Comparison of ENCODE assay signal across 1 cellular context in the genomic region with DNA sequence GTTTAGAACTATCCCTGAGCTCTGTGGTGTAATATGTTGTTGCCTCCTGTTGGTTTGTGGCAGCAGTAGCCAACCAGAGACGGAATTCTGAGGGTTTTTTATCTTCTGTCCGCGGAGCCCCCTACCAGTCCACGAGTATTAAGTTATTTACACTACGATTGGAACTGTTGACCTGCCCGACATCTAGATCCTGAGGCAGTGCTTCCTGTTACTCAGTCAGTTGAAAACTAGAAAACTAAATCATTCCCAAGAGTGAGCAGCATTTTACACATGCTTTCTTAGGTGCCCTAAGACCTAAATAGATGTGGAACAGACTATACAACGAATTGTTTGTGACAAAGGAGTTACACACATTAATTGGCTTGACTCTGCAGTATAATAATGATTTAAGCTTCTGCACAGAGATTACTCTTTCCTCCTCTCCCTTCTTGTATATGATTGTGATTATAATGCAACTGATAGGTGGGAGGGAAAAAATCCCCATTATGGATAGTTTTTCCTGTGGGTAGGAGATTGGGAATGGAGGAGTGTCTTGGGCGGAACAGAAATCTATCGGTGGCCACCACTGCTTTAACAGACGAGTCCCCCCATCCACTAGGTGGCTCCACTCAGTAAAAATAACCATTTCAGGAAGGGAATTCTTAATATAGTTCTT.
TF ChIP-seq lines count a peak whose summit lies in the region.

No MANE protein-coding gene starts in this region.

TF ChIP-seq in HepG2, 621 proteins besides CTCF, POLR2A, EP300 and RAD21 (continued from another document and continues in another):
- TF ChIP-seq, protein P1, sequence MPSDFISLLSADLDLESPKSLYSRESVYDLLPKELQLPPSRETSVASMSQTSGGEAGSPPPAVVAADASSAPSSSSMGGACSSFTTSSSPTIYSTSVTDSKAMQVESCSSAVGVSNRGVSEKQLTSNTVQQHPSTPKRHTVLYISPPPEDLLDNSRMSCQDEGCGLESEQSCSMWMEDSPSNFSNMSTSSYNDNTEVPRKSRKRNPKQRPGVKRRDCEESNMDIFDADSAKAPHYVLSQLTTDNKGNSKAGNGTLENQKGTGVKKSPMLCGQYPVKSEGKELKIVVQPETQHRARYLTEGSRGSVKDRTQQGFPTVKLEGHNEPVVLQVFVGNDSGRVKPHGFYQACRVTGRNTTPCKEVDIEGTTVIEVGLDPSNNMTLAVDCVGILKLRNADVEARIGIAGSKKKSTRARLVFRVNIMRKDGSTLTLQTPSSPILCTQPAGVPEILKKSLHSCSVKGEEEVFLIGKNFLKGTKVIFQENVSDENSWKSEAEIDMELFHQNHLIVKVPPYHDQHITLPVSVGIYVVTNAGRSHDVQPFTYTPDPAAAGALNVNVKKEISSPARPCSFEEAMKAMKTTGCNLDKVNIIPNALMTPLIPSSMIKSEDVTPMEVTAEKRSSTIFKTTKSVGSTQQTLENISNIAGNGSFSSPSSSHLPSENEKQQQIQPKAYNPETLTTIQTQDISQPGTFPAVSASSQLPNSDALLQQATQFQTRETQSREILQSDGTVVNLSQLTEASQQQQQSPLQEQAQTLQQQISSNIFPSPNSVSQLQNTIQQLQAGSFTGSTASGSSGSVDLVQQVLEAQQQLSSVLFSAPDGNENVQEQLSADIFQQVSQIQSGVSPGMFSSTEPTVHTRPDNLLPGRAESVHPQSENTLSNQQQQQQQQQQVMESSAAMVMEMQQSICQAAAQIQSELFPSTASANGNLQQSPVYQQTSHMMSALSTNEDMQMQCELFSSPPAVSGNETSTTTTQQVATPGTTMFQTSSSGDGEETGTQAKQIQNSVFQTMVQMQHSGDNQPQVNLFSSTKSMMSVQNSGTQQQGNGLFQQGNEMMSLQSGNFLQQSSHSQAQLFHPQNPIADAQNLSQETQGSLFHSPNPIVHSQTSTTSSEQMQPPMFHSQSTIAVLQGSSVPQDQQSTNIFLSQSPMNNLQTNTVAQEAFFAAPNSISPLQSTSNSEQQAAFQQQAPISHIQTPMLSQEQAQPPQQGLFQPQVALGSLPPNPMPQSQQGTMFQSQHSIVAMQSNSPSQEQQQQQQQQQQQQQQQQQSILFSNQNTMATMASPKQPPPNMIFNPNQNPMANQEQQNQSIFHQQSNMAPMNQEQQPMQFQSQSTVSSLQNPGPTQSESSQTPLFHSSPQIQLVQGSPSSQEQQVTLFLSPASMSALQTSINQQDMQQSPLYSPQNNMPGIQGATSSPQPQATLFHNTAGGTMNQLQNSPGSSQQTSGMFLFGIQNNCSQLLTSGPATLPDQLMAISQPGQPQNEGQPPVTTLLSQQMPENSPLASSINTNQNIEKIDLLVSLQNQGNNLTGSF (CRISPR knock-in tag; IDR thresholded peaks at IDR 0.05), result no peak
- TF ChIP-seq, protein P2, sequence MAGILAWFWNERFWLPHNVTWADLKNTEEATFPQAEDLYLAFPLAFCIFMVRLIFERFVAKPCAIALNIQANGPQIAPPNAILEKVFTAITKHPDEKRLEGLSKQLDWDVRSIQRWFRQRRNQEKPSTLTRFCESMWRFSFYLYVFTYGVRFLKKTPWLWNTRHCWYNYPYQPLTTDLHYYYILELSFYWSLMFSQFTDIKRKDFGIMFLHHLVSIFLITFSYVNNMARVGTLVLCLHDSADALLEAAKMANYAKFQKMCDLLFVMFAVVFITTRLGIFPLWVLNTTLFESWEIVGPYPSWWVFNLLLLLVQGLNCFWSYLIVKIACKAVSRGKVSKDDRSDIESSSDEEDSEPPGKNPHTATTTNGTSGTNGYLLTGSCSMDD (CRISPR knock-in tag; IDR thresholded peaks at IDR 0.05), result no peak
- TF ChIP-seq SRY (CRISPR knock-in tag; IDR thresholded peaks at IDR 0.05) (no peak), NR2F1 (CRISPR knock-in tag; IDR thresholded peaks at IDR 0.05) (0 out of 4 replicates have a peak, but pooled peaks of 1 of the 2 experiments have one; percentile 39), NR2F6 (IDR thresholded peaks at IDR 0.05) (peak; percentile 1; the same call in 1 of the 2 replicates), NR2F6 (CRISPR knock-in tag; IDR thresholded peaks at IDR 0.05) (no peak), MEIS1 (CRISPR knock-in tag; IDR thresholded peaks at IDR 0.05; ENCODE audit: borderline replicate concordance) (no peak), KAT8 (CRISPR knock-in tag; IDR thresholded peaks at IDR 0.05) (peak; percentile 68), KDM5B (CRISPR knock-in tag; IDR thresholded peaks at IDR 0.05; ENCODE audit: borderline replicate concordance) (no peak), RFX1 (IDR thresholded peaks at IDR 0.05) (no peak), SMYD3 (CRISPR knock-in tag; IDR thresholded peaks at IDR 0.05) (0 out of 2 replicates have a peak, but pooled peaks have one; percentile 9), ZSCAN20 (CRISPR knock-in tag; IDR thresholded peaks at IDR 0.05; ENCODE audit: borderline replicate concordance) (no peak), YY1 (IDR thresholded peaks at IDR 0.05; ENCODE audit: insufficient read depth, insufficient replicate concordance, low read depth, low read length) (no peak), GATAD1 (CRISPR knock-in tag; IDR thresholded peaks at IDR 0.05) (peak; percentile 87), ZNF816 (CRISPR knock-in tag; IDR thresholded peaks at IDR 0.05; ENCODE audit: borderline replicate concordance) (no peak; the same call in 1 of the 2 replicates), GFI1 (CRISPR knock-in tag; IDR thresholded peaks at IDR 0.05; ENCODE audit: borderline replicate concordance) (no peak; the same call in 1 of the 2 replicates), GATAD2A (CRISPR knock-in tag; IDR thresholded peaks at IDR 0.05) (peak; percentile 78), MLLT10 (CRISPR knock-in tag; IDR thresholded peaks at IDR 0.05) (no peak; the same call in 1 of the 2 replicates), SNRNP70 (IDR thresholded peaks at IDR 0.05; ENCODE audit: low read depth, low read length) (no peak), ZMYM2 (CRISPR knock-in tag; IDR thresholded peaks at IDR 0.05) (peak; percentile 61; the same call in 1 of the 2 replicates), ZNF205 (CRISPR knock-in tag; IDR thresholded peaks at IDR 0.05) (peak; percentile 77; the same call in 1 of the 2 replicates), XBP1 (CRISPR knock-in tag; IDR thresholded peaks at IDR 0.05) (0 out of 2 replicates have a peak, but pooled peaks have one; percentile 68), SRF (IDR thresholded peaks at IDR 0.05; ENCODE audit: low read depth, low read length) (peak; percentile 48; the same call in 1 of the 2 replicates), ZNF143 (CRISPR knock-in tag; IDR thresholded peaks at IDR 0.05) (no peak), ZNF501 (CRISPR knock-in tag; IDR thresholded peaks at IDR 0.05) (no peak; the same call in none of the 2 replicates), ZFP82 (CRISPR knock-in tag; IDR thresholded peaks at IDR 0.05; ENCODE audit: borderline replicate concordance) (peak; percentile 40; the same call in 1 of the 2 replicates), PITX1 (CRISPR knock-in tag; IDR thresholded peaks at IDR 0.05) (0 out of 2 replicates have a peak, but pooled peaks have one; percentile 13)
- TF ChIP-seq, protein P3, sequence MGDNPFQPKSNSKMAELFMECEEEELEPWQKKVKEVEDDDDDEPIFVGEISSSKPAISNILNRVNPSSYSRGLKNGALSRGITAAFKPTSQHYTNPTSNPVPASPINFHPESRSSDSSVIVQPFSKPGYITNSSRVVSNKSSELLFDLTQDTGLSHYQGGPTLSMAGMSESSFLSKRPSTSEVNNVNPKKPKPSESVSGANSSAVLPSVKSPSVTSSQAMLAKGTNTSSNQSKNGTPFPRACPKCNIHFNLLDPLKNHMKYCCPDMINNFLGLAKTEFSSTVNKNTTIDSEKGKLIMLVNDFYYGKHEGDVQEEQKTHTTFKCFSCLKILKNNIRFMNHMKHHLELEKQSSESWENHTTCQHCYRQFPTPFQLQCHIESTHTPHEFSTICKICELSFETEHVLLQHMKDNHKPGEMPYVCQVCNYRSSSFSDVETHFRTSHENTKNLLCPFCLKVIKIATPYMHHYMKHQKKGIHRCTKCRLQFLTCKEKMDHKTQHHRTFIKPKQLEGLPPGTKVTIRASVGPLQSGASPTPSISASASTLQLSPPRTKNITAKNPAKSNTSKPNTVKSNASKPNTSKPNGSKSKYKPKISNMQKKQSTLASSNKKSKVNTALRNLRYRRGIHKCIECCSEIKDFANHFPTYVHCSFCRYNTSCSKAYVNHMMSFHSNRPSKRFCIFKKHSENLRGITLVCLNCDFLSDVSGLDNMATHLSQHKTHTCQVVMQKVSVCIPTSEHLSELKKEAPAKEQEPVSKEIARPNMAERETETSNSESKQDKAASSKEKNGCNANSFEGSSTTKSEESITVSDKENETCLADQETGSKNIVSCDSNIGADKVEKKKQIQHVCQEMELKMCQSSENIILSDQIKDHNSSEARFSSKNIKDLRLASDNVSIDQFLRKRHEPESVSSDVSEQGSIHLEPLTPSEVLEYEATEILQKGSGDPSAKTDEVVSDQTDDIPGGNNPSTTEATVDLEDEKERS (CRISPR knock-in tag; IDR thresholded peaks at IDR 0.05), result no peak; the same call in 1 of the 2 replicates
- TF ChIP-seq, protein P4, sequence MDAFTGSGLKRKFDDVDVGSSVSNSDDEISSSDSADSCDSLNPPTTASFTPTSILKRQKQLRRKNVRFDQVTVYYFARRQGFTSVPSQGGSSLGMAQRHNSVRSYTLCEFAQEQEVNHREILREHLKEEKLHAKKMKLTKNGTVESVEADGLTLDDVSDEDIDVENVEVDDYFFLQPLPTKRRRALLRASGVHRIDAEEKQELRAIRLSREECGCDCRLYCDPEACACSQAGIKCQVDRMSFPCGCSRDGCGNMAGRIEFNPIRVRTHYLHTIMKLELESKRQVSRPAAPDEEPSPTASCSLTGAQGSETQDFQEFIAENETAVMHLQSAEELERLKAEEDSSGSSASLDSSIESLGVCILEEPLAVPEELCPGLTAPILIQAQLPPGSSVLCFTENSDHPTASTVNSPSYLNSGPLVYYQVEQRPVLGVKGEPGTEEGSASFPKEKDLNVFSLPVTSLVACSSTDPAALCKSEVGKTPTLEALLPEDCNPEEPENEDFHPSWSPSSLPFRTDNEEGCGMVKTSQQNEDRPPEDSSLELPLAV (CRISPR knock-in tag; conservative IDR thresholded peaks at IDR 0.05; ENCODE audit: low read depth), result no peak
- TF ChIP-seq, protein P5, sequence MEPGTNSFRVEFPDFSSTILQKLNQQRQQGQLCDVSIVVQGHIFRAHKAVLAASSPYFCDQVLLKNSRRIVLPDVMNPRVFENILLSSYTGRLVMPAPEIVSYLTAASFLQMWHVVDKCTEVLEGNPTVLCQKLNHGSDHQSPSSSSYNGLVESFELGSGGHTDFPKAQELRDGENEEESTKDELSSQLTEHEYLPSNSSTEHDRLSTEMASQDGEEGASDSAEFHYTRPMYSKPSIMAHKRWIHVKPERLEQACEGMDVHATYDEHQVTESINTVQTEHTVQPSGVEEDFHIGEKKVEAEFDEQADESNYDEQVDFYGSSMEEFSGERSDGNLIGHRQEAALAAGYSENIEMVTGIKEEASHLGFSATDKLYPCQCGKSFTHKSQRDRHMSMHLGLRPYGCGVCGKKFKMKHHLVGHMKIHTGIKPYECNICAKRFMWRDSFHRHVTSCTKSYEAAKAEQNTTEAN (CRISPR knock-in tag; conservative IDR thresholded peaks at IDR 0.05), result no peak
- TF ChIP-seq, protein P6, sequence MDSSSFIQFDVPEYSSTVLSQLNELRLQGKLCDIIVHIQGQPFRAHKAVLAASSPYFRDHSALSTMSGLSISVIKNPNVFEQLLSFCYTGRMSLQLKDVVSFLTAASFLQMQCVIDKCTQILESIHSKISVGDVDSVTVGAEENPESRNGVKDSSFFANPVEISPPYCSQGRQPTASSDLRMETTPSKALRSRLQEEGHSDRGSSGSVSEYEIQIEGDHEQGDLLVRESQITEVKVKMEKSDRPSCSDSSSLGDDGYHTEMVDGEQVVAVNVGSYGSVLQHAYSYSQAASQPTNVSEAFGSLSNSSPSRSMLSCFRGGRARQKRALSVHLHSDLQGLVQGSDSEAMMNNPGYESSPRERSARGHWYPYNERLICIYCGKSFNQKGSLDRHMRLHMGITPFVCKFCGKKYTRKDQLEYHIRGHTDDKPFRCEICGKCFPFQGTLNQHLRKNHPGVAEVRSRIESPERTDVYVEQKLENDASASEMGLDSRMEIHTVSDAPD (CRISPR knock-in tag; IDR thresholded peaks at IDR 0.05), result no peak
- TF ChIP-seq, protein P7, sequence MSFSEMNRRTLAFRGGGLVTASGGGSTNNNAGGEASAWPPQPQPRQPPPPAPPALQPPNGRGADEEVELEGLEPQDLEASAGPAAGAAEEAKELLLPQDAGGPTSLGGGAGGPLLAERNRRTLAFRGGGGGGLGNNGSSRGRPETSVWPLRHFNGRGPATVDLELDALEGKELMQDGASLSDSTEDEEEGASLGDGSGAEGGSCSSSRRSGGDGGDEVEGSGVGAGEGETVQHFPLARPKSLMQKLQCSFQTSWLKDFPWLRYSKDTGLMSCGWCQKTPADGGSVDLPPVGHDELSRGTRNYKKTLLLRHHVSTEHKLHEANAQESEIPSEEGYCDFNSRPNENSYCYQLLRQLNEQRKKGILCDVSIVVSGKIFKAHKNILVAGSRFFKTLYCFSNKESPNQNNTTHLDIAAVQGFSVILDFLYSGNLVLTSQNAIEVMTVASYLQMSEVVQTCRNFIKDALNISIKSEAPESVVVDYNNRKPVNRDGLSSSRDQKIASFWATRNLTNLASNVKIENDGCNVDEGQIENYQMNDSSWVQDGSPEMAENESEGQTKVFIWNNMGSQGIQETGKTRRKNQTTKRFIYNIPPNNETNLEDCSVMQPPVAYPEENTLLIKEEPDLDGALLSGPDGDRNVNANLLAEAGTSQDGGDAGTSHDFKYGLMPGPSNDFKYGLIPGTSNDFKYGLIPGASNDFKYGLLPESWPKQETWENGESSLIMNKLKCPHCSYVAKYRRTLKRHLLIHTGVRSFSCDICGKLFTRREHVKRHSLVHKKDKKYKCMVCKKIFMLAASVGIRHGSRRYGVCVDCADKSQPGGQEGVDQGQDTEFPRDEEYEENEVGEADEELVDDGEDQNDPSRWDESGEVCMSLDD (CRISPR knock-in tag; IDR thresholded peaks at IDR 0.05; ENCODE audit: borderline replicate concordance), result no peak
- TF ChIP-seq, protein P8, sequence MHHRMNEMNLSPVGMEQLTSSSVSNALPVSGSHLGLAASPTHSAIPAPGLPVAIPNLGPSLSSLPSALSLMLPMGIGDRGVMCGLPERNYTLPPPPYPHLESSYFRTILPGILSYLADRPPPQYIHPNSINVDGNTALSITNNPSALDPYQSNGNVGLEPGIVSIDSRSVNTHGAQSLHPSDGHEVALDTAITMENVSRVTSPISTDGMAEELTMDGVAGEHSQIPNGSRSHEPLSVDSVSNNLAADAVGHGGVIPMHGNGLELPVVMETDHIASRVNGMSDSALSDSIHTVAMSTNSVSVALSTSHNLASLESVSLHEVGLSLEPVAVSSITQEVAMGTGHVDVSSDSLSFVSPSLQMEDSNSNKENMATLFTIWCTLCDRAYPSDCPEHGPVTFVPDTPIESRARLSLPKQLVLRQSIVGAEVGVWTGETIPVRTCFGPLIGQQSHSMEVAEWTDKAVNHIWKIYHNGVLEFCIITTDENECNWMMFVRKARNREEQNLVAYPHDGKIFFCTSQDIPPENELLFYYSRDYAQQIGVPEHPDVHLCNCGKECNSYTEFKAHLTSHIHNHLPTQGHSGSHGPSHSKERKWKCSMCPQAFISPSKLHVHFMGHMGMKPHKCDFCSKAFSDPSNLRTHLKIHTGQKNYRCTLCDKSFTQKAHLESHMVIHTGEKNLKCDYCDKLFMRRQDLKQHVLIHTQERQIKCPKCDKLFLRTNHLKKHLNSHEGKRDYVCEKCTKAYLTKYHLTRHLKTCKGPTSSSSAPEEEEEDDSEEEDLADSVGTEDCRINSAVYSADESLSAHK (CRISPR knock-in tag; IDR thresholded peaks at IDR 0.05; ENCODE audit: borderline replicate concordance), result no peak
- TF ChIP-seq, protein P9, sequence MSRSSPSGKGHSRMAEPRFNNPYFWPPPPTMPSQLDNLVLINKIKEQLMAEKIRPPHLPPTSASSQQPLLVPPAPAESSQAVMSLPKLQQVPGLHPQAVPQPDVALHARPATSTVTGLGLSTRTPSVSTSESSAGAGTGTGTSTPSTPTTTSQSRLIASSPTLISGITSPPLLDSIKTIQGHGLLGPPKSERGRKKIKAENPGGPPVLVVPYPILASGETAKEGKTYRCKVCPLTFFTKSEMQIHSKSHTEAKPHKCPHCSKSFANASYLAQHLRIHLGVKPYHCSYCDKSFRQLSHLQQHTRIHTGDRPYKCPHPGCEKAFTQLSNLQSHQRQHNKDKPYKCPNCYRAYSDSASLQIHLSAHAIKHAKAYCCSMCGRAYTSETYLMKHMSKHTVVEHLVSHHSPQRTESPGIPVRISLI (CRISPR knock-in tag; IDR thresholded peaks at IDR 0.05; ENCODE audit: borderline replicate concordance), result peak; percentile 47; the same call in 1 of the 2 replicates
